ENCODE assay signal across 8 cellular contexts in genomic region chr2:10122500-10123280, GRCh38. TPM values are rescaled to one million over a fixed set of nuclear protein-coding genes. Genes with fewer than 3 reads are reported as not detected.
DNase-seq lines count a peak whose midpoint lies in the region; ATAC-seq and TF ChIP-seq lines count a peak whose summit lies in the region.

RRM2 (plus strand) TSS chr2:10122739; CDS start chr2:10122799, 60 bp downstream.

- ATAC-seq in GM19351 (IDR thresholded peaks at IDR 0.05; ENCODE audit: unreplicated experiment) (peak; percentile 66), HG03520 (IDR thresholded peaks at IDR 0.05; ENCODE audit: unreplicated experiment) (peak; percentile 68), left lung (peak; percentile 85)

- H3K4me1 ChIP-seq in left lung, result peaks cover 15 to 69% of the 10 kb centered on the region in 2 donors

- H3K27ac ChIP-seq in C4-2B, result peak within 1 kb of the TSS; percentile 96
- no peak within 1 kb of the TSS for H3K27ac ChIP-seq in left lung

- peak; percentile 86 for DNase-seq in NCI-H526 treated with DMSO at 0.1 percent for 48 hours (lab: John Stamatoyannopoulos, UW)
- peak; percentile 98 for DNase-seq in activated CD4-positive, alpha-beta T cell treated with anti-CD3 and anti-CD28 coated beads for 48 hours
- peak; percentile 76 for DNase-seq in dedifferentiated amniotic fluid mesenchymal stem cell (ENCODE audit: extremely low spot score)
- peak; percentile 91 to 95 for DNase-seq in left lung
- peak; percentile 88 to 96 for DNase-seq in stimulated activated CD4-positive, alpha-beta T cell treated with anti-CD3 and anti-CD28 coated beads, Interleukin-2, amount 100 ng/mL, for 24 hours

- no peaks in the 10 kb centered on the region for H3K36me3 ChIP-seq in left lung

- peak within 1 kb of the TSS; percentile 43 to 72 for H3K4me3 ChIP-seq in left lung

- intact Hi-C loops in left lung (cut with DNase I), result no loop called here

- no peaks in the 10 kb centered on the region for H3K9me3 ChIP-seq in left lung

- TF ChIP-seq CTCF in C4-2B (conservative IDR thresholded peaks at IDR 0.05) (no peak), left lung (IDR thresholded peaks at IDR 0.05) (no peak)

- H3K27me3 ChIP-seq in left lung, result peaks cover 0 to 23% of the 10 kb centered on the region in 2 donors

RNA-seq across cellular contexts. Expression of gene RRM2, which starts in this region (rescaled TPM):
- total RNA-seq in left lung, result 10 to 100 TPM; 24.9 to 43.8 TPM
